12 cellular contexts compared by ENCODE assay signal in genomic region chr7:18420176-18420575, GRCh38.
"Had no signal": no experiment of that assay in that cellular context is flagged by ENCODE, and none has a peak within 500 bp of the region (broad histone marks: within the 10 kb centered on the region; RNA-seq: fewer than 3 reads in every experiment).

No MANE protein-coding gene starts in this region.

- H3K4me1 Mint-ChIP-seq: activated naive CD8-positive, alpha-beta T cell treated with anti-CD3 and anti-CD28 coated beads, Interleukin-2, amount 10 ng/mL, durations not matched to agents 7 days and 5 days had no signal

- H3K36me3 ChIP-seq: heart right ventricle, neutrophil, prostate gland had no signal

- H3K27me3 Mint-ChIP-seq: activated naive CD8-positive, alpha-beta T cell treated with anti-CD3 and anti-CD28 coated beads, Interleukin-2, amount 10 ng/mL, durations not matched to agents 7 days and 5 days; stimulated activated naive B cell treated with anti-CD40 and anti-IgM and Interleukin-4, amounts not matched to agents 10 μg/mL and 1 μg/mL and 100 μg/mL, for 72 hours had no signal

- H3K4me3 Mint-ChIP-seq: activated CD8-positive, alpha-beta T cell treated with anti-CD3 and anti-CD28 coated beads, Interleukin-2, amount 10 ng/mL, durations not matched to agents 7 days and 5 days; activated naive CD8-positive, alpha-beta T cell treated with anti-CD3 and anti-CD28 coated beads, Interleukin-2, amount 10 ng/mL, durations not matched to agents 7 days and 5 days; stimulated activated naive B cell treated with anti-CD40 and anti-IgM and Interleukin-4, amounts not matched to agents 10 μg/mL and 1 μg/mL and 100 μg/mL, for 72 hours had no signal

- H3K9me3 ChIP-seq: heart right ventricle, neutrophil, prostate gland had no signal

- H3K27ac Mint-ChIP-seq: activated CD8-positive, alpha-beta T cell treated with anti-CD3 and anti-CD28 coated beads, Interleukin-2, amount 10 ng/mL, durations not matched to agents 7 days and 5 days; activated naive CD8-positive, alpha-beta T cell treated with anti-CD3 and anti-CD28 coated beads, Interleukin-2, amount 10 ng/mL, durations not matched to agents 7 days and 5 days; stimulated activated naive B cell treated with anti-CD40 and anti-IgM and Interleukin-4, amounts not matched to agents 10 μg/mL and 1 μg/mL and 100 μg/mL, for 72 hours had no signal

- H3K9me3 Mint-ChIP-seq: activated naive CD8-positive, alpha-beta T cell treated with anti-CD3 and anti-CD28 coated beads, Interleukin-2, amount 10 ng/mL, durations not matched to agents 7 days and 5 days had no signal

- H3K27me3 ChIP-seq: heart right ventricle, neutrophil had no signal

- DNase-seq: activated CD4-positive, alpha-beta T cell treated with anti-CD3 and anti-CD28 coated beads for 4 hours; activated CD8-positive, alpha-beta memory T cell treated with anti-CD3 and anti-CD28 coated beads, Interleukin-2, amount 50 U/mL, for 48 hours; activated CD8-positive, alpha-beta T cell treated with anti-CD3 and anti-CD28 coated beads, Interleukin-2, amount 10 ng/mL, durations not matched to agents 7 days and 5 days; activated naive CD8-positive, alpha-beta T cell treated with anti-CD3 and anti-CD28 coated beads, Interleukin-2, amount 10 ng/mL, durations not matched to agents 7 days and 5 days; anterior cingulate cortex; foreskin melanocyte; heart right ventricle; stimulated activated CD4-positive, alpha-beta T cell treated with anti-CD3 and anti-CD28 coated beads, Interleukin-1b, Interleukin-23, amount 100 ng/mL, for 48 hours; stimulated activated naive B cell treated with anti-CD40 and anti-IgM and Interleukin-4, amounts not matched to agents 10 μg/mL and 1 μg/mL and 100 μg/mL, for 72 hours; T-helper 9 cell had no signal

- H3K4me3 ChIP-seq: heart right ventricle, prostate gland had no signal

- H3K36me3 Mint-ChIP-seq: activated naive CD8-positive, alpha-beta T cell treated with anti-CD3 and anti-CD28 coated beads, Interleukin-2, amount 10 ng/mL, durations not matched to agents 7 days and 5 days had no signal

- H3K27ac ChIP-seq: heart right ventricle, neutrophil, prostate gland had no signal
